Comparison of ENCODE assay signal across 17 cellular contexts in the genomic region with DNA sequence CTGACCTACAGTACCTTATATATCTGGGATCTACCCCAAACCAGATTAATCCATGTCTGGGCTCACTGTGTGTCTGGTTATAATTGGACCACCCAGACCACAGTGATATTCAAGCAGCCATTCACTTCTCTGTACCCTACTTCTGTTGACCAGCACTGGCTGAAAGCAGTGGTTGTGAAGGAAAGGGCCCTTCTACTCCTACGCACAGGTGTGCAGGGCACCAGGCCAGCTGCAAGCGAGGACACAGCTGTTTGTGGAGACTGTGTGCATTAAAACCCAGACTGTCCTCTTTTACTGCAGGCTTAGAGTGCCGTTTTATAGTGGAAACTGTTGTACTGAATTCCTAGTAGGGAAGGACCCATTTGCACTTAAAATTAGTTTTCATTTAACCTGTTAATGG. TPM values are rescaled to one million over a fixed set of nuclear protein-coding genes. Genes with fewer than 3 reads are reported as not detected.
DNase-seq lines count a peak whose midpoint lies in the region; ATAC-seq, FAIRE-seq and TF ChIP-seq lines count a peak whose summit lies in the region.
"Had no signal": no experiment of that assay in that cellular context is flagged by ENCODE, and none has a peak within 500 bp of the region (broad histone marks: within the 10 kb centered on the region; RNA-seq: fewer than 3 reads in every experiment).

No MANE protein-coding gene starts in this region.

- H4K20me1 ChIP-seq in GM12878 (ENCODE audit: control insufficient read depth, insufficient read depth): no peaks in the 10 kb centered on the region
- H4K20me1 ChIP-seq: BLaER1 had no signal

- FAIRE-seq in GM12878 (lab: Jason Lieb, UNC): no peak
- FAIRE-seq: endothelial cell of umbilical vein had no signal

- CTCF ChIA-PET in GM12878 (lab: Yijun Ruan, JAX): no interaction called here

- no peak for TF ChIP-seq RAD21 in GM12878 (IDR thresholded peaks at IDR 0.05; ENCODE audit: insufficient read depth, low read depth, low read length)

- H3K36me3 ChIP-seq in GM12878 (ENCODE audit: control insufficient read depth in 2 of 2, insufficient read depth in 2 of 2, low read length in 1 of 2) (no peaks in the 10 kb centered on the region), neutrophil (no peaks in the 10 kb centered on the region), MG63 (no peaks in the 10 kb centered on the region)
- H3K36me3 ChIP-seq: BLaER1, HAP-1, vagina had no signal

- H3K27ac ChIP-seq in GM12878 (ENCODE audit: control insufficient read depth, insufficient read depth) (no peak overlapping the region), neutrophil (peak overlapping the region; percentile 72)
- H3K27ac ChIP-seq: BLaER1, vagina had no signal

- in situ Hi-C loops in GM12878 (cut with MboI): no loop called here

- no peak overlapping the region for H2AFZ ChIP-seq in GM12878 (ENCODE audit: control insufficient read depth, low read depth, low read length)

- H3K79me2 ChIP-seq in GM12878 (ENCODE audit: control insufficient read depth, insufficient read depth, low read length): no peaks in the 10 kb centered on the region

- H3K4me3 ChIP-seq in GM12878 (no peak overlapping the region), neutrophil (ENCODE audit: low read depth in 1 of 2, low read length in 1 of 2) (no peak overlapping the region), MG63 (no peak overlapping the region)
- H3K4me3 ChIP-seq: BLaER1, HAP-1, vagina had no signal

- no peak for TF ChIP-seq CTCF in GM12878 (IDR thresholded peaks at IDR 0.05 in 2 of 3, conservative IDR thresholded peaks at IDR 0.05 in 1 of 3; ENCODE audit: control insufficient read depth in 2 of 3, extremely low read depth in 1 of 3, insufficient read depth in 1 of 3, low read depth in 3 of 3, low read length in 3 of 3)
- no peak for TF ChIP-seq CTCF in neutrophil (IDR thresholded peaks at IDR 0.05)

- H3K27me3 ChIP-seq in GM12878 (replicated peaks in 1 of 2; ENCODE audit: control insufficient read depth in 2 of 2, insufficient read depth in 2 of 2, low read length in 1 of 2): no peaks in the 10 kb centered on the region; a peak in 2 of 4 replicates
- H3K27me3 ChIP-seq in neutrophil: no peaks in the 10 kb centered on the region
- H3K27me3 ChIP-seq in MG63: no peaks in the 10 kb centered on the region
- H3K27me3 ChIP-seq: BLaER1, vagina had no signal

- TF ChIP-seq POLR2A in GM12878 (IDR thresholded peaks at IDR 0.05; ENCODE audit: low read depth, low read length): no peak

- DNase-seq in GM12878 (ENCODE audit: low read depth, low spot score): no peak
- DNase-seq in MG63: no peak
- no peak for DNase-seq in activated naive CD4-positive, alpha-beta T cell treated with Interleukin-2 at 50 U/mL for 16 hours
- no peak for DNase-seq in NCI-H1930 (lab: John Stamatoyannopoulos, UW)
- DNase-seq: activated CD4-positive, alpha-beta T cell treated with anti-CD3 and anti-CD28 coated beads, Interleukin-2, amount 10 ng/mL, durations not matched to agents 7 days and 5 days; activated T-cell treated with anti-CD3 and anti-CD28 coated beads, Interleukin-2, amount 50 U/mL, for 24 hours; NCI-H2081; NK-92 treated with Interleukin-12 subunit alpha and Interleukin-12 subunit beta, amount 100 ng/mL, for 24 hours; occipital lobe; stimulated activated CD4-positive, alpha-beta T cell treated with anti-CD3 and anti-CD28 coated beads, Interleukin-4, amount 100 ng/mL, for 4 hours had no signal

- no peak for TF ChIP-seq EP300 in GM12878 (IDR thresholded peaks at IDR 0.05; ENCODE audit: borderline replicate concordance in 1 of 2, control insufficient read depth in 1 of 2, low read depth in 2 of 2, low read length in 2 of 2)

- intact Hi-C loops in GM12878 (cut with micrococcal nuclease; ENCODE audit: unreplicated experiment): no loop called here

- BruUV-seq in GM12878 (replicated peaks; lab: Mats Ljungman, UMichigan): no TSS peak

- SMC1A ChIA-PET in GM12878 (lab: Charles Lee; ENCODE audit: uncharacterized antibody, unreplicated experiment): no interaction called here

- RAD21 ChIA-PET in GM12878 (lab: Charles Lee; ENCODE audit: unreplicated experiment): no interaction called here

- H3K9me3 ChIP-seq in GM12878 (replicated peaks; ENCODE audit: control insufficient read depth, insufficient read depth, low read length) (no peaks in the 10 kb centered on the region), neutrophil (no peaks in the 10 kb centered on the region), MG63 (no peaks in the 10 kb centered on the region)
- H3K9me3 ChIP-seq: BLaER1, HAP-1, vagina had no signal

- WGBS in GM12878 (ENCODE audit: insufficient coverage, insufficient replicate concordance, low lambda C conversion rate, missing lambda C conversion rate): 45% methylated on average over 3 of the region's 3 CpGs

- ATAC-seq in GM18517 (IDR thresholded peaks at IDR 0.05; ENCODE audit: unreplicated experiment) (peak; percentile 84), HG02798 (IDR thresholded peaks at IDR 0.05; ENCODE audit: poor library complexity, unreplicated experiment) (peak; percentile 85), GM12878 (peak; percentile 36; the same call in 2 of the 3 replicates)

- H3K4me2 ChIP-seq in GM12878 (ENCODE audit: control insufficient read depth, insufficient read depth): no peak overlapping the region

- no peaks in the 10 kb centered on the region for H3K4me1 ChIP-seq in GM12878 (ENCODE audit: control insufficient read depth, insufficient read depth, low read length)
- peaks cover 63 to 80% of the 10 kb centered on the region in 2 experiments for H3K4me1 ChIP-seq in neutrophil (ENCODE audit: control insufficient read depth in 1 of 2, insufficient read depth in 1 of 2, low read depth in 1 of 2, low read length in 1 of 2)

- POLR2A ChIA-PET in GM12878 (lab: Charles Lee): no interaction called here

- H3K9ac ChIP-seq in GM12878 (ENCODE audit: control insufficient read depth, insufficient read depth, low read length): no peak overlapping the region
- H3K9ac ChIP-seq: BLaER1 had no signal

TF ChIP-seq in GM12878, 131 proteins besides CTCF, POLR2A, EP300 and RAD21 (continues in another document):
- no peak for TF ChIP-seq BRCA1 (IDR thresholded peaks at IDR 0.05; ENCODE audit: low read depth, low read length)
- TF ChIP-seq FOXM1 (IDR thresholded peaks at IDR 0.05; ENCODE audit: low read depth, low read length): no peak
- peak; percentile 91 for TF ChIP-seq TCF12 (IDR thresholded peaks at IDR 0.05; ENCODE audit: low read depth, low read length)
- TF ChIP-seq, protein P1, sequence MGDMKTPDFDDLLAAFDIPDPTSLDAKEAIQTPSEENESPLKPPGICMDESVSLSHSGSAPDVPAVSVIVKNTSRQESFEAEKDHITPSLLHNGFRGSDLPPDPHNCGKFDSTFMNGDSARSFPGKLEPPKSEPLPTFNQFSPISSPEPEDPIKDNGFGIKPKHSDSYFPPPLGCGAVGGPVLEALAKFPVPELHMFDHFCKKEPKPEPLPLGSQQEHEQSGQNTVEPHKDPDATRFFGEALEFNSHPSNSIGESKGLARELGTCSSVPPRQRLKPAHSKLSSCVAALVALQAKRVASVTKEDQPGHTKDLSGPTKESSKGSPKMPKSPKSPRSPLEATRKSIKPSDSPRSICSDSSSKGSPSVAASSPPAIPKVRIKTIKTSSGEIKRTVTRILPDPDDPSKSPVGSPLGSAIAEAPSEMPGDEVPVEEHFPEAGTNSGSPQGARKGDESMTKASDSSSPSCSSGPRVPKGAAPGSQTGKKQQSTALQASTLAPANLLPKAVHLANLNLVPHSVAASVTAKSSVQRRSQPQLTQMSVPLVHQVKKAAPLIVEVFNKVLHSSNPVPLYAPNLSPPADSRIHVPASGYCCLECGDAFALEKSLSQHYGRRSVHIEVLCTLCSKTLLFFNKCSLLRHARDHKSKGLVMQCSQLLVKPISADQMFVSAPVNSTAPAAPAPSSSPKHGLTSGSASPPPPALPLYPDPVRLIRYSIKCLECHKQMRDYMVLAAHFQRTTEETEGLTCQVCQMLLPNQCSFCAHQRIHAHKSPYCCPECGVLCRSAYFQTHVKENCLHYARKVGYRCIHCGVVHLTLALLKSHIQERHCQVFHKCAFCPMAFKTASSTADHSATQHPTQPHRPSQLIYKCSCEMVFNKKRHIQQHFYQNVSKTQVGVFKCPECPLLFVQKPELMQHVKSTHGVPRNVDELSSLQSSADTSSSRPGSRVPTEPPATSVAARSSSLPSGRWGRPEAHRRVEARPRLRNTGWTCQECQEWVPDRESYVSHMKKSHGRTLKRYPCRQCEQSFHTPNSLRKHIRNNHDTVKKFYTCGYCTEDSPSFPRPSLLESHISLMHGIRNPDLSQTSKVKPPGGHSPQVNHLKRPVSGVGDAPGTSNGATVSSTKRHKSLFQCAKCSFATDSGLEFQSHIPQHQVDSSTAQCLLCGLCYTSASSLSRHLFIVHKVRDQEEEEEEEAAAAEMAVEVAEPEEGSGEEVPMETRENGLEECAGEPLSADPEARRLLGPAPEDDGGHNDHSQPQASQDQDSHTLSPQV (IDR thresholded peaks at IDR 0.05): no peak
- peak; percentile 70; the same call in 1 of the 2 replicates for TF ChIP-seq TCF3 (IDR thresholded peaks at IDR 0.05; ENCODE audit: borderline replicate concordance, insufficient read depth, low read depth, low read length)
- no peak for TF ChIP-seq MTA3 (IDR thresholded peaks at IDR 0.05; ENCODE audit: borderline replicate concordance, low read length)
- TF ChIP-seq POLR2AphosphoS2 (IDR thresholded peaks at IDR 0.05; ENCODE audit: low read depth, low read length): no peak
- TF ChIP-seq ETV6 (conservative IDR thresholded peaks at IDR 0.05 in 1 of 2, IDR thresholded peaks at IDR 0.05 in 1 of 2; ENCODE audit: borderline replicate concordance in 1 of 2, low read depth in 1 of 2): no peak
- no peak for TF ChIP-seq ZNF622 (IDR thresholded peaks at IDR 0.05)

RNA-seq across cellular contexts. Expression of gene CTDSPL, which starts 29.5 kb away (rescaled TPM):
- not detected in 2 replicates for total RNA-seq in GM12878 (2013; cell fraction: nucleolus; rRNA removed)
- total RNA-seq in GM12878 (2014; rRNA removed) (0.05 and 0.06 TPM in 2 replicates), GM12878 (2014; rRNA removed; fragmentation: Illumina TruSeq; extraction: Trizol) (not detected in 2 replicates), GM12878 (2021) (0.13 and 0.51 TPM in 2 replicates)
- polyA plus RNA-seq in GM12878 (2011; ENCODE audit: low read depth): not detected
- polyA plus RNA-seq in GM12878 (2011; rRNA removed) (0.13 and 0.31 TPM in 2 replicates), GM12878 (2014; fragmentation: Illumina TruSeq; extraction: Trizol) (not detected in 2 replicates), GM12878 (2014; fragmentation: Nextera tagmentation; extraction: Ambion mirVana) (not detected), GM12878 (2014; rRNA removed) (0.05 TPM in 1 of 2 replicates, not detected in the other), GM12878 (2016; fragmentation: Nextera tagmentation; extraction: Ambion mirVana) (not detected)
- 0.10 and 0.17 TPM in 2 replicates for polyA plus RNA-seq in GM12878 (2011; cell fraction: cytosol; rRNA removed)
- polyA plus RNA-seq in GM12878 (2011; cell fraction: nucleus; rRNA removed): 0.15 TPM in 2 replicates
- polyA plus RNA-seq in GM12878 (2012): not detected in 2 replicates
- polyA minus RNA-seq in GM12878 (2011; rRNA and poly(A)+ RNA removed): 0.26 and 0.59 TPM in 2 replicates
- 0.31 and 0.53 TPM in 2 replicates for polyA minus RNA-seq in GM12878 (2011; cell fraction: cytosol; rRNA and poly(A)+ RNA removed)
- polyA minus RNA-seq in GM12878 (2011; cell fraction: nucleus; rRNA and poly(A)+ RNA removed): 0.10 and 0.12 TPM in 2 replicates
- 13.5 and 24.6 TPM in 2 replicates for total RNA-seq in MG63 (2014; rRNA removed; shearing (Covaris generic); ENCODE audit: low replicate concordance)
